Comparison of ENCODE assay signal across 27 cellular contexts in the genomic region with DNA sequence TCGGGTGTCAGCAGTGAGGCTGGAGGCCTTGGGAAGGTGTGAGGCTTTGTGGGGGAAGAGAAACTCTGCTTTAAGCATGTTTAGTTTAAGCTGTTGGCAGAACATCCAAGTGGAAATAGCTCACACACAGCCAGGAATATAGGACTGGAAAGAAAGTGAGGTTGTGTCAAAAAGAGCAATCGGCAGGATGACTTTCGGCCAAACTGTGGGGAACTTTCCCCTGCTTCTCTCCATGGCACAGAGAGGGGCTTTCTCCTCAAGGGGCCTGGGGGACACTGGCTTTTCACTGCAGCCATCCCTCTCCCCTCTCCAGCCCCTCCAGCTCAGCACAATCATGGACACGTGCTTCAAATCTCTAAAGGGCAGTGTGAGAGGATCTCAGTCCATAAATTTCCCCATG. TPM values are rescaled to one million over a fixed set of nuclear protein-coding genes. Genes with fewer than 3 reads are reported as not detected.
"Had no signal": no experiment of that assay in that cellular context is flagged by ENCODE, and none has a peak within 500 bp of the region (broad histone marks: within the 10 kb centered on the region; RNA-seq: fewer than 3 reads in every experiment).

No MANE protein-coding gene starts in this region.

- DNase-seq: caudate nucleus; cerebellar nuclear complex; cortex of kidney; effector memory CD8-positive, alpha-beta T cell; foreskin fibroblast; gastrocnemius medialis; heart left ventricle; hippocampal formation; left cardiac atrium; left ventricle myocardium superior; lower lobe of right lung; natural killer cell; ovary; posterior cingulate gyrus; psoas muscle; right cardiac atrium; spleen; stimulated activated CD4-positive, alpha-beta T cell treated with anti-CD3 and anti-CD28 coated beads, Interleukin-4, amount 100 ng/mL, for 4 hours; trophoblast cell had no signal

- ATAC-seq: effector memory CD8-positive, alpha-beta T cell; gastrocnemius medialis; heart left ventricle; left ventricle myocardium superior; lower lobe of right lung; natural killer cell; right cardiac atrium; stimulated activated memory B cell treated with anti-CD40 and anti-IgM and Interleukin-4, amounts not matched to agents 10 μg/mL and 1 μg/mL and 100 μg/mL, for 72 hours had no signal

- H3K9me3 Mint-ChIP-seq: effector memory CD8-positive, alpha-beta T cell; natural killer cell; neural crest cell; stimulated activated memory B cell treated with anti-CD40 and anti-IgM and Interleukin-4, amounts not matched to agents 10 μg/mL and 1 μg/mL and 100 μg/mL, for 72 hours; stimulated activated naive CD8-positive, alpha-beta T cell treated with anti-CD3 and anti-CD28 coated beads, Interleukin-15, Interleukin-2, amounts not matched to agents 100 ng/mL and 50 ng/mL, for 24 hours had no signal

- H3K36me3 Mint-ChIP-seq: natural killer cell; stimulated activated memory B cell treated with anti-CD40 and anti-IgM and Interleukin-4, amounts not matched to agents 10 μg/mL and 1 μg/mL and 100 μg/mL, for 72 hours had no signal

- H3K27ac ChIP-seq: gastrocnemius medialis, lower lobe of right lung, psoas muscle, skin epidermis, spleen, suprapubic skin had no signal

- H3K36me3 ChIP-seq: gastrocnemius medialis, heart left ventricle, lower lobe of right lung, ovary, spleen, suprapubic skin had no signal

- H3K27me3 ChIP-seq: ovary, suprapubic skin had no signal

- H3K4me3 Mint-ChIP-seq: effector memory CD8-positive, alpha-beta T cell; natural killer cell; neural crest cell; stimulated activated memory B cell treated with anti-CD40 and anti-IgM and Interleukin-4, amounts not matched to agents 10 μg/mL and 1 μg/mL and 100 μg/mL, for 72 hours; stimulated activated naive CD8-positive, alpha-beta T cell treated with anti-CD3 and anti-CD28 coated beads, Interleukin-15, Interleukin-2, amounts not matched to agents 100 ng/mL and 50 ng/mL, for 24 hours had no signal

- H3K4me1 ChIP-seq: psoas muscle had no signal

- H3K9me3 ChIP-seq: gastrocnemius medialis, heart left ventricle, lower lobe of right lung, ovary, psoas muscle, spleen, suprapubic skin had no signal

- H3K4me3 ChIP-seq: gastrocnemius medialis, heart left ventricle, lower lobe of right lung, ovary, psoas muscle, skin epidermis, spleen, suprapubic skin had no signal

- H3K27ac Mint-ChIP-seq: effector memory CD8-positive, alpha-beta T cell; natural killer cell; stimulated activated memory B cell treated with anti-CD40 and anti-IgM and Interleukin-4, amounts not matched to agents 10 μg/mL and 1 μg/mL and 100 μg/mL, for 72 hours; stimulated activated naive CD8-positive, alpha-beta T cell treated with anti-CD3 and anti-CD28 coated beads, Interleukin-15, Interleukin-2, amounts not matched to agents 100 ng/mL and 50 ng/mL, for 24 hours had no signal

RNA-seq across cellular contexts. Expression of gene CITED1, which starts 8.0 kb away (rescaled TPM):
- total RNA-seq: gastrocnemius medialis, kidney epithelial cell, left ventricle myocardium superior, renal cortical epithelial cell, ureter had no signal
